In genomic region chrX:153725039-153725831, GRCh38 we compare ENCODE assay signal across 1 cellular context.
TF ChIP-seq lines count a peak whose summit lies in the region.

No MANE protein-coding gene starts in this region.

TF ChIP-seq in K562, 482 proteins besides CTCF, POLR2A, EP300 and RAD21 (continued from another document):
- TF ChIP-seq E2F8 (IDR thresholded peaks at IDR 0.05; ENCODE audit: low read depth, partially characterized antibody), result no peak
- TF ChIP-seq ZNF79 (CRISPR knock-in tag; IDR thresholded peaks at IDR 0.05; ENCODE audit: low read depth), result no peak
- TF ChIP-seq CREB3 (tag; conservative IDR thresholded peaks at IDR 0.05; ENCODE audit: low read depth), result no peak
- TF ChIP-seq ZNF561 (CRISPR knock-in tag; conservative IDR thresholded peaks at IDR 0.05), result no peak
- TF ChIP-seq POLR2B (IDR thresholded peaks at IDR 0.05; ENCODE audit: low read depth, partially characterized antibody), result no peak
- no peak for TF ChIP-seq SRSF3 (IDR thresholded peaks at IDR 0.05; ENCODE audit: insufficient read depth, low read length)
- no peak for TF ChIP-seq POLR2AphosphoS5 (IDR thresholded peaks at IDR 0.05; ENCODE audit: control insufficient read depth, insufficient read depth, low read depth, low read length)
- TF ChIP-seq PHB2 (IDR thresholded peaks at IDR 0.05; ENCODE audit: low read depth), result no peak
- no peak for TF ChIP-seq CHD7 (IDR thresholded peaks at IDR 0.05; ENCODE audit: low read depth, low read length)
- no peak for TF ChIP-seq TFAM (CRISPR knock-in tag; conservative IDR thresholded peaks at IDR 0.05)
- no peak for TF ChIP-seq ATF7 (IDR thresholded peaks at IDR 0.05)
- TF ChIP-seq ZNF512 (tag; IDR thresholded peaks at IDR 0.05), result no peak
- no peak for TF ChIP-seq E2F4 (CRISPR knock-in tag; IDR thresholded peaks at IDR 0.05; ENCODE audit: low read depth)
- 0 out of 2 replicates have a peak, but pooled peaks have one; percentile 45 for TF ChIP-seq ZC3H4 (CRISPR knock-in tag; IDR thresholded peaks at IDR 0.05; ENCODE audit: borderline replicate concordance)
- no peak for TF ChIP-seq TRIM28 (IDR thresholded peaks at IDR 0.05)
- TF ChIP-seq CEBPZ (IDR thresholded peaks at IDR 0.05; ENCODE audit: borderline replicate concordance, low read depth, low read length), result no peak
- TF ChIP-seq DACH1 (IDR thresholded peaks at IDR 0.05; ENCODE audit: partially characterized antibody), result no peak
- no peak for TF ChIP-seq XRCC5 (IDR thresholded peaks at IDR 0.05; ENCODE audit: low read depth, low read length)
- TF ChIP-seq DNMT1 (IDR thresholded peaks at IDR 0.05), result no peak
- peak; percentile 69; the same call in 1 of the 2 replicates for TF ChIP-seq RFX1 (IDR thresholded peaks at IDR 0.05)
- no peak for TF ChIP-seq MCM3 (IDR thresholded peaks at IDR 0.05)
- no peak for TF ChIP-seq HOMEZ (CRISPR knock-in tag; IDR thresholded peaks at IDR 0.05)
- no peak for TF ChIP-seq OTX1 (CRISPR knock-in tag; IDR thresholded peaks at IDR 0.05)
- TF ChIP-seq ZBTB7A (IDR thresholded peaks at IDR 0.05; ENCODE audit: borderline replicate concordance, control insufficient read depth, low read depth, low read length), result peak; percentile 19; the same call in 1 of the 2 replicates
- TF ChIP-seq THRA (IDR thresholded peaks at IDR 0.05), result no peak
- TF ChIP-seq TAF7 (tag; IDR thresholded peaks at IDR 0.05), result no peak
- TF ChIP-seq IRF1 (CRISPR knock-in tag; IDR thresholded peaks at IDR 0.05; ENCODE audit: borderline replicate concordance), result no peak
- TF ChIP-seq MED1 (CRISPR knock-in tag; IDR thresholded peaks at IDR 0.05; ENCODE audit: borderline replicate concordance), result no peak
- TF ChIP-seq PRPF4 (IDR thresholded peaks at IDR 0.05; ENCODE audit: insufficient read depth, low read depth, low read length, poor library complexity, severe bottlenecking), result peak; percentile 8
- TF ChIP-seq NFYB (IDR thresholded peaks at IDR 0.05; ENCODE audit: extremely low read depth, insufficient read length), result no peak
